8 cellular contexts compared by ENCODE assay signal in the genomic region with DNA sequence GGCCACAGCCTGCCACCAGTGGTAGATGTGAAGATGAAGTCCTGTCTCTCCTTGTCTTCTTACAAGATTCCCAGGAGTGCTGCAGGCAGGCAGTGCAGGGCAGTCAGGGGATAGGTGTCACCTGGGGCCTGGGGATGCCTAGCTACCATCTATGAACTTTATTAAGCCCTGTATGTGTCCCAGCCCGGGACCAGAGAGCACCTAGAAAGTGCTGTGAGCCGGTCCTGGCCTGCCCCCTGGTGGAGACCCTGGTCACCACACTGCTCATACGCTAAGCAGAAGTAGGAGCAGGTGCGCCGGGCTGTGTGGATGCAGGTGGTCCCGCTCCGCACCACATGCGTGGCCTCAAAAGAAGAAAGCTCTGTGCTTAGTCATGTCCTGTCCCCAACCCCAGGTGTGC.
A peak's percentile ranks its signal among the peaks of the same experiment; 100 is the strongest.
DNase-seq lines count a peak whose midpoint lies in the region; ATAC-seq, FAIRE-seq and TF ChIP-seq lines count a peak whose summit lies in the region.
"Not testable (repeated sequence)": the region's sequence is repeated elsewhere in the genome, so short reads cannot be mapped to it uniquely, and the experiment has no call there.

No MANE protein-coding gene starts in this region.

- H3K4me3 ChIP-seq in AG09309 (ENCODE audit: control insufficient read depth, low read depth, low read length); fibroblast of mammary gland (ENCODE audit: control insufficient read depth, low read depth, low read length); mucosa of descending colon: not testable (repeated sequence)

- not testable (repeated sequence) for H3K36me3 ChIP-seq in mucosa of descending colon (ENCODE audit: low read depth)

- ATAC-seq in mucosa of descending colon, result not testable (repeated sequence)

- not testable (repeated sequence) for DNase-seq in AG09309 (ENCODE audit: low read depth); GM19239 (ENCODE audit: insufficient read length, low spot score)
- DNase-seq in NCI-H1092 treated with DMSO at 0.1 percent for 48 hours (lab: John Stamatoyannopoulos, UW), result peak; percentile 8
- peak; percentile 57 for DNase-seq in activated CD4-positive, CD25-positive, alpha-beta regulatory T cell treated with anti-CD3 and anti-CD28 coated beads, Interleukin-2, amount 50 U/mL, for 72 hours
- DNase-seq in amniotic epithelial cell (ENCODE audit: low read depth), result peak; percentile 1
- DNase-seq in fibroblast of mammary gland (ENCODE audit: low read depth), result peak; percentile 32
- DNase-seq in mucosa of descending colon, result peak in 2 of 3 donors; percentile 46 to 78
- peak; percentile 11 to 23 (median 20) for DNase-seq in stimulated activated CD4-positive, alpha-beta T cell treated with anti-CD3 and anti-CD28 coated beads, Interleukin-12 subunit alpha, Interleukin-12 subunit beta, amount 100 ng/mL, for 48 hours (ENCODE audit: low read depth in 2 of 3, low spot score in 1 of 3)

- TF ChIP-seq CTCF in AG09309 (IDR thresholded peaks at IDR 0.05; ENCODE audit: control insufficient read depth, insufficient read depth, low read depth, low read length, missing control alignments) (peak; percentile 53), fibroblast of mammary gland (conservative IDR thresholded peaks at IDR 0.05; ENCODE audit: control insufficient read depth, insufficient read depth, low read depth, low read length) (peak; percentile 47)
- not testable (repeated sequence) for TF ChIP-seq CTCF in mucosa of descending colon (IDR thresholded peaks at IDR 0.05)

- not testable (repeated sequence) for H3K4me1 ChIP-seq in mucosa of descending colon (ENCODE audit: low read depth)

- H3K9me3 ChIP-seq in mucosa of descending colon, result not testable (repeated sequence)

- FAIRE-seq in GM19239 (lab: Jason Lieb, UNC), result peak; percentile 26

- intact Hi-C loops in mucosa of descending colon (cut with DNase I, micrococcal nuclease), result not testable (repeated sequence)
